ENCODE assay signal across 25 cellular contexts in genomic region chr15:46589088-46589487, GRCh38.
"Had no signal": no experiment of that assay in that cellular context is flagged by ENCODE, and none has a peak within 500 bp of the region (broad histone marks: within the 10 kb centered on the region; RNA-seq: fewer than 3 reads in every experiment).

No MANE protein-coding gene starts in this region.

- ATAC-seq: left lobe of liver; mucosa of descending colon; natural killer cell treated with Interleukin-12 subunit alpha and Interleukin-12 subunit beta and Interleukin-15 and Interleukin-18, amount 100 ng/mL, for 72 hours; psoas muscle; right cardiac atrium; stimulated activated memory B cell treated with anti-CD40 and anti-IgM and Interleukin-4, amounts not matched to agents 10 μg/mL and 1 μg/mL and 100 μg/mL, for 72 hours; stimulated activated naive CD8-positive, alpha-beta T cell treated with anti-CD3 and anti-CD28 coated beads, Interleukin-15, Interleukin-2, amounts not matched to agents 100 U/mL and 50 U/mL, for 24 hours had no signal

- H3K36me3 ChIP-seq: ovary, spleen, tibial artery had no signal

- H3K4me3 ChIP-seq: dorsolateral prefrontal cortex, lung, mucosa of descending colon, ovary, psoas muscle, skin epidermis, spleen, testis, tibial artery had no signal

- H3K27me3 Mint-ChIP-seq: memory B cell; naive B cell; natural killer cell treated with Interleukin-12 subunit alpha and Interleukin-12 subunit beta and Interleukin-15 and Interleukin-18, amount 100 ng/mL, for 72 hours; stimulated activated memory B cell treated with anti-CD40 and anti-IgM and Interleukin-4, amounts not matched to agents 10 μg/mL and 1 μg/mL and 100 μg/mL, for 72 hours; type B pancreatic cell had no signal

- H3K27ac Mint-ChIP-seq: memory B cell; mesothelial cell of epicardium; naive B cell; natural killer cell treated with Interleukin-12 subunit alpha and Interleukin-12 subunit beta and Interleukin-15 and Interleukin-18, amount 100 ng/mL, for 72 hours; stimulated activated memory B cell treated with anti-CD40 and anti-IgM and Interleukin-4, amounts not matched to agents 10 μg/mL and 1 μg/mL and 100 μg/mL, for 72 hours; type B pancreatic cell had no signal

- H3K4me3 Mint-ChIP-seq: memory B cell; mesothelial cell of epicardium; natural killer cell treated with Interleukin-12 subunit alpha and Interleukin-12 subunit beta and Interleukin-15 and Interleukin-18, amount 100 ng/mL, for 72 hours; neural crest cell; stimulated activated memory B cell treated with anti-CD40 and anti-IgM and Interleukin-4, amounts not matched to agents 10 μg/mL and 1 μg/mL and 100 μg/mL, for 72 hours; type B pancreatic cell had no signal

- H3K4me1 ChIP-seq: psoas muscle, spleen, testis, tibial artery had no signal

- H3K4me1 Mint-ChIP-seq: memory B cell; mesothelial cell of epicardium; naive B cell; stimulated activated memory B cell treated with anti-CD40 and anti-IgM and Interleukin-4, amounts not matched to agents 10 μg/mL and 1 μg/mL and 100 μg/mL, for 72 hours had no signal

- H3K27ac ChIP-seq: dorsolateral prefrontal cortex, ovary, psoas muscle, skin epidermis, spleen, testis, tibial artery had no signal

- H3K27me3 ChIP-seq: dorsolateral prefrontal cortex, ovary, spleen, testis, tibial artery had no signal

- H3K9me3 Mint-ChIP-seq: type B pancreatic cell had no signal

- H3K9me3 ChIP-seq: mucosa of descending colon, ovary, psoas muscle, testis, tibial artery had no signal

- H3K36me3 Mint-ChIP-seq: memory B cell; mesothelial cell of epicardium; naive B cell; stimulated activated memory B cell treated with anti-CD40 and anti-IgM and Interleukin-4, amounts not matched to agents 10 μg/mL and 1 μg/mL and 100 μg/mL, for 72 hours; type B pancreatic cell had no signal

- DNase-seq: dorsolateral prefrontal cortex; effector CD4-positive, alpha-beta T cell; kidney; naive B cell; occipital lobe; ovary; posterior cingulate gyrus; psoas muscle; right cardiac atrium; spleen; stimulated activated CD4-positive, alpha-beta T cell treated with anti-CD3 and anti-CD28 coated beads, Interleukin-4, amount 100 ng/mL, for 4 hours; stimulated activated naive CD8-positive, alpha-beta T cell treated with anti-CD3 and anti-CD28 coated beads, Interleukin-15, Interleukin-2, amounts not matched to agents 100 U/mL and 50 U/mL, for 24 hours; substantia nigra; testis; tibial artery had no signal
